8 cellular contexts compared by ENCODE assay signal in genomic region chr16:87865902-87866565, GRCh38. TPM values are rescaled to one million over a fixed set of nuclear protein-coding genes. Genes with fewer than 3 reads are reported as not detected.
DNase-seq lines count a peak whose midpoint lies in the region; TF ChIP-seq lines count a peak whose summit lies in the region.
"Not testable (repeated sequence)": the region's sequence is repeated elsewhere in the genome, so short reads cannot be mapped to it uniquely, and the experiment has no call there.

No MANE protein-coding gene starts in this region.

- H3K36me3 ChIP-seq in H7 (replicated peaks; ENCODE audit: control insufficient read depth, insufficient read depth, low read length); mesendoderm (ENCODE audit: control insufficient read depth, insufficient read depth, low read length): not testable (repeated sequence)
- peaks cover 72% of the 10 kb centered on the region for H3K36me3 ChIP-seq in OCI-LY7 (ENCODE audit: insufficient read depth, low read length)

- H3K23ac ChIP-seq in mesendoderm (ENCODE audit: low read length): not testable (repeated sequence)

- not testable (repeated sequence) for H3K27me3 ChIP-seq in AG04450 (ENCODE audit: control insufficient read depth, insufficient read depth, low read length); dorsolateral prefrontal cortex; mesendoderm (ENCODE audit: insufficient read depth, low read length, poor library complexity)
- peaks cover 11% of the 10 kb centered on the region for H3K27me3 ChIP-seq in H7 (ENCODE audit: control insufficient read depth, insufficient read depth, low read length)

- not testable (repeated sequence) for H4K5ac ChIP-seq in mesendoderm (ENCODE audit: low read length)

- not testable (repeated sequence) for H2BK15ac ChIP-seq in mesendoderm (replicated peaks; ENCODE audit: low read depth)

- H3K9ac ChIP-seq in mesendoderm (ENCODE audit: low read length): peak overlapping the region; percentile 44

- H3K79me2 ChIP-seq in OCI-LY7 (ENCODE audit: insufficient read depth, low read depth, low read length) (peaks cover 82% of the 10 kb centered on the region), mesendoderm (ENCODE audit: control insufficient read depth, insufficient read depth, low read length) (peaks cover 69% of the 10 kb centered on the region)

- H3K4me2 ChIP-seq in OCI-LY7 (ENCODE audit: low read length): peak overlapping the region; percentile 75
- H3K4me2 ChIP-seq in mesendoderm (ENCODE audit: low read length): not testable (repeated sequence)

- H4K20me1 ChIP-seq in OCI-LY7 (ENCODE audit: insufficient read depth, low read length): peaks cover 26% of the 10 kb centered on the region

- H3K9me3 ChIP-seq in AG04450 (ENCODE audit: control insufficient read depth, insufficient read depth, low read length); OCI-LY7 (ENCODE audit: low read length): not testable (repeated sequence)

- H3K4ac ChIP-seq in mesendoderm (ENCODE audit: low read depth, low read length): not testable (repeated sequence)

- POLR2A ChIA-PET in AG04450 (lab: Yijun Ruan, JAX): not testable (repeated sequence)
- POLR2A ChIA-PET in OCI-LY7 (lab: Charles Lee): interaction anchor here (0.8 to 2.4 kb wide), 9 partner anchors 10 to 87 kb away, joined by 3 to 11 read pairs (median 5); no protein-coding TSS in a partner anchor

- H2BK120ac ChIP-seq in mesendoderm (ENCODE audit: low read depth, low read length): not testable (repeated sequence)

- CTCF ChIA-PET in AG04450 (lab: Charles Lee): interaction anchor here (0.9 to 3.9 kb wide), 3 partner anchors 16 to 89 kb away, joined by 5 to 14 read pairs (median 13); no protein-coding TSS in a partner anchor
- CTCF ChIA-PET in OCI-LY7 (lab: Charles Lee; ENCODE audit: unreplicated experiment): interaction anchor here (1.0 to 1.7 kb wide), 3 partner anchors 16 to 87 kb away, joined by 4 read pairs; no protein-coding TSS in a partner anchor

- not testable (repeated sequence) for TF ChIP-seq CTCF in AG04450 (IDR thresholded peaks at IDR 0.05; ENCODE audit: low read depth, low read length); OCI-LY7 (conservative IDR thresholded peaks at IDR 0.05; ENCODE audit: low read length); dorsolateral prefrontal cortex (IDR thresholded peaks at IDR 0.05 in 54 of 56, conservative IDR thresholded peaks at IDR 0.05 in 2 of 56; ENCODE audit: low read depth in 1 of 56, partially characterized antibody in 56 of 56)

- not testable (repeated sequence) for H3K27ac ChIP-seq in AG04450 (ENCODE audit: low read depth, low read length); OCI-LY7 (ENCODE audit: low read depth, low read length, poor library complexity, severe bottlenecking); mesendoderm (ENCODE audit: low read depth, low read length)
- peak overlapping the region in 26 of 59 donors; percentile 6 to 78 (median 50) for H3K27ac ChIP-seq in dorsolateral prefrontal cortex

- H2AFZ ChIP-seq in OCI-LY7 (ENCODE audit: low read length): not testable (repeated sequence)

- H3K79me1 ChIP-seq in mesendoderm (ENCODE audit: low read length): not testable (repeated sequence)

- H3K9me2 ChIP-seq in OCI-LY7 (ENCODE audit: insufficient read depth, low read length): not testable (repeated sequence)

- BruUV-seq in OCI-LY7 (replicated peaks; lab: Mats Ljungman, UMichigan): not testable (repeated sequence)

- H3K4me1 ChIP-seq in OCI-LY7 (ENCODE audit: insufficient read depth, low read length, poor library complexity, severe bottlenecking): peaks cover 56% of the 10 kb centered on the region
- not testable (repeated sequence) for H3K4me1 ChIP-seq in mesendoderm (ENCODE audit: control insufficient read depth, low read depth, low read length)

- H3K18ac ChIP-seq in mesendoderm (ENCODE audit: low read length): not testable (repeated sequence)

- H4K8ac ChIP-seq in mesendoderm (ENCODE audit: low read depth, low read length): not testable (repeated sequence)

- not testable (repeated sequence) for DNase-seq in AG04450 (ENCODE audit: low read depth, low spot score); H7; OCI-LY7 (ENCODE audit: low spot score); dorsolateral prefrontal cortex; mesendoderm
- peak; percentile 33 to 64 for DNase-seq in activated CD4-positive, alpha-beta T cell treated with anti-CD3 and anti-CD28 coated beads for 4 hours
- peak; percentile 62 for DNase-seq in activated gamma-delta T cell (lab: John Stamatoyannopoulos, UW)
- peak; percentile 61 for DNase-seq in stimulated activated CD4-positive, alpha-beta T cell treated with anti-CD3 and anti-CD28 coated beads, Interleukin-1b, Interleukin-23, amount 100 ng/mL, for 48 hours

- H3K56ac ChIP-seq in mesendoderm (ENCODE audit: low read length): peak overlapping the region; percentile 49

- H2BK5ac ChIP-seq in mesendoderm (ENCODE audit: low read length): not testable (repeated sequence)

- H2AK5ac ChIP-seq in mesendoderm (ENCODE audit: low read length): not testable (repeated sequence)

- intact Hi-C loops in OCI-LY7 (cut with micrococcal nuclease; ENCODE audit: unreplicated experiment); dorsolateral prefrontal cortex (cut with DNase I): not testable (repeated sequence)

- 0 out of 2 replicates have a peak overlapping the region, but pooled peaks have one; percentile 2 for H3K4me3 ChIP-seq in AG04450 (ENCODE audit: low read depth, low read length)
- peak overlapping the region; percentile 13; the same call in 1 of the 2 replicates for H3K4me3 ChIP-seq in H7 (ENCODE audit: insufficient read depth, low read depth, low read length)
- peak overlapping the region; percentile 99 for H3K4me3 ChIP-seq in OCI-LY7 (ENCODE audit: low read depth, low read length, poor library complexity, severe bottlenecking)
- H3K4me3 ChIP-seq in dorsolateral prefrontal cortex: peak overlapping the region in 53 of 59 donors; percentile 14 to 78 (median 67)
- not testable (repeated sequence) for H3K4me3 ChIP-seq in mesendoderm (ENCODE audit: low read length)

- WGBS in mesendoderm (ENCODE audit: extremely low coverage, insufficient coverage, low lambda C conversion rate): no CpG with 5 or more reads among the region's 16 CpGs

RNA-seq across cellular contexts. Expression of gene SLC7A5, which starts 3.3 kb away (rescaled TPM):
- 17.9 and 29.3 TPM in 2 replicates for polyA plus RNA-seq in AG04450 (2011; rRNA removed)
- 19.7 and 23.8 TPM in 2 replicates for polyA minus RNA-seq in AG04450 (2011; rRNA and poly(A)+ RNA removed)
- 91.6 and 188 TPM in 2 replicates for total RNA-seq in H7 (2014; rRNA removed; shearing (Covaris generic))
- 99.3 and 140 TPM in 2 replicates for total RNA-seq in OCI-LY7 (2014; rRNA removed; shearing (Covaris generic))
- 258 and 283 TPM in 2 replicates for total RNA-seq in OCI-LY7 (2022)
- total RNA-seq in dorsolateral prefrontal cortex: 100 to 1,000 TPM in 16 of 120 experiments, 10 to 100 TPM in 104; 37.8 to 157 (median 74.3) TPM
- 742 TPM for polyA plus RNA-seq in mesendoderm (2013, experiment 1 of 2)
- polyA plus RNA-seq in mesendoderm (2013, experiment 2 of 2): 732 TPM
